1 cellular context compared by ENCODE assay signal in genomic region chr7:98907570-98907969, GRCh38.
TF ChIP-seq lines count a peak whose summit lies in the region.

No MANE protein-coding gene starts in this region.

TF ChIP-seq in GM23338, 12 proteins besides CTCF, POLR2A, EP300 and RAD21 (continued from another document):
- no peak for TF ChIP-seq ZNF462 (CRISPR knock-in tag; IDR thresholded peaks at IDR 0.05)
- no peak for TF ChIP-seq STAT1 (IDR thresholded peaks at IDR 0.05; ENCODE audit: unreplicated experiment)
- no peak for TF ChIP-seq ZNF331 (CRISPR knock-in tag; IDR thresholded peaks at IDR 0.05; ENCODE audit: low read depth)
- no peak for TF ChIP-seq REST (IDR thresholded peaks at IDR 0.05; ENCODE audit: unreplicated experiment)
- no peak for TF ChIP-seq NANOG (IDR thresholded peaks at IDR 0.05; ENCODE audit: borderline replicate concordance)
- no peak for TF ChIP-seq CREB1 (CRISPR knock-in tag; IDR thresholded peaks at IDR 0.05; ENCODE audit: low read depth)
- no peak for TF ChIP-seq EZH2phosphoT487 (IDR thresholded peaks at IDR 0.05; ENCODE audit: unreplicated experiment)
